25 cellular contexts compared by ENCODE assay signal in genomic region chr9:10875752-10876151, GRCh38.
A peak's percentile ranks its signal among the peaks of the same experiment; 100 is the strongest.
DNase-seq lines count a peak whose midpoint lies in the region; ATAC-seq lines count a peak whose summit lies in the region.
"Had no signal": no experiment of that assay in that cellular context is flagged by ENCODE, and none has a peak within 500 bp of the region (broad histone marks: within the 10 kb centered on the region; RNA-seq: fewer than 3 reads in every experiment).

No MANE protein-coding gene starts in this region.

- H3K4me3 ChIP-seq in CD8-positive, alpha-beta memory T cell (ENCODE audit: low read length) = no peak overlapping the region
- H3K4me3 ChIP-seq: prostate gland, SJSA1, testis had no signal

- no peaks in the 10 kb centered on the region for H3K4me1 ChIP-seq in CD8-positive, alpha-beta memory T cell (ENCODE audit: insufficient read depth, low read length)
- H3K4me1 ChIP-seq: foreskin keratinocyte, prostate gland, SJSA1, testis had no signal

- POLR2A ChIA-PET in CD8-positive, alpha-beta memory T cell (lab: Charles Lee) = no interaction called here

- H3K36me3 ChIP-seq in CD8-positive, alpha-beta memory T cell (ENCODE audit: insufficient read depth, low read length) = no peaks in the 10 kb centered on the region
- H3K36me3 ChIP-seq: prostate gland, SJSA1 had no signal

- no peaks in the 10 kb centered on the region for H3K4me1 Mint-ChIP-seq in CD8-positive, alpha-beta memory T cell
- H3K4me1 Mint-ChIP-seq: stimulated activated effector memory CD8-positive, alpha-beta T cell treated with anti-CD3 and anti-CD28 coated beads, Interleukin-12 subunit alpha, Interleukin-12 subunit beta, amount 100 ng/mL, for 72 hours had no signal

- H3K27ac ChIP-seq in CD8-positive, alpha-beta memory T cell (ENCODE audit: low read depth, low read length) = no peak overlapping the region
- H3K27ac ChIP-seq: foreskin keratinocyte, prostate gland, SJSA1, testis had no signal

- H3K27me3 ChIP-seq in CD8-positive, alpha-beta memory T cell (ENCODE audit: insufficient read depth, low read length, poor library complexity, severe bottlenecking) = no peaks in the 10 kb centered on the region
- H3K27me3 ChIP-seq: foreskin keratinocyte, SJSA1, testis had no signal

- H3K27ac Mint-ChIP-seq in CD8-positive, alpha-beta memory T cell = no peak overlapping the region
- H3K27ac Mint-ChIP-seq: activated naive CD4-positive, alpha-beta T cell treated with anti-CD3 and anti-CD28 coated beads, Interleukin-2, amount 50 U/mL, for 72 hours; CD4-positive, alpha-beta T cell; stimulated activated effector memory CD8-positive, alpha-beta T cell treated with anti-CD3 and anti-CD28 coated beads, Interleukin-12 subunit alpha, Interleukin-12 subunit beta, amount 100 ng/mL, for 72 hours had no signal

- H3K4me3 Mint-ChIP-seq in CD8-positive, alpha-beta memory T cell = no peak overlapping the region
- H3K4me3 Mint-ChIP-seq: CD4-positive, alpha-beta T cell; stimulated activated effector memory CD8-positive, alpha-beta T cell treated with anti-CD3 and anti-CD28 coated beads, Interleukin-12 subunit alpha, Interleukin-12 subunit beta, amount 100 ng/mL, for 72 hours had no signal

- no peaks in the 10 kb centered on the region for H3K36me3 Mint-ChIP-seq in CD8-positive, alpha-beta memory T cell
- H3K36me3 Mint-ChIP-seq: stimulated activated effector memory CD8-positive, alpha-beta T cell treated with anti-CD3 and anti-CD28 coated beads, Interleukin-12 subunit alpha, Interleukin-12 subunit beta, amount 100 ng/mL, for 72 hours had no signal

- H3K9me3 ChIP-seq in CD8-positive, alpha-beta memory T cell (ENCODE audit: low read length) = no peaks in the 10 kb centered on the region
- H3K9me3 ChIP-seq: prostate gland, SJSA1, testis had no signal

- CTCF ChIA-PET in CD8-positive, alpha-beta memory T cell (lab: Charles Lee) = no interaction called here

- ATAC-seq in HG03571 (IDR thresholded peaks at IDR 0.05; ENCODE audit: unreplicated experiment) = no peak
- ATAC-seq: activated naive CD4-positive, alpha-beta T cell treated with anti-CD3 and anti-CD28 coated beads, Interleukin-2, amount 50 U/mL, for 72 hours; foreskin keratinocyte; stimulated activated effector memory CD8-positive, alpha-beta T cell treated with anti-CD3 and anti-CD28 coated beads, Interleukin-12 subunit alpha, Interleukin-12 subunit beta, amount 100 ng/mL, for 72 hours had no signal

- DNase-seq in H4 (ENCODE audit: low spot score) (peak; percentile 2), RPMI7951 (ENCODE audit: low read depth) (peak; percentile 28), dermis blood vessel endothelial cell (peak; percentile 68), kidney tubule cell (ENCODE audit: low spot score) (peak; percentile 56), NCI-H1105 treated with DMSO at 0.1 percent for 48 hours (lab: John Stamatoyannopoulos, UW) (no peak), cortex of kidney (lab: John Stamatoyannopoulos, UW) (no peak)
- DNase-seq in CD8-positive, alpha-beta memory T cell = no peak
- DNase-seq: activated CD4-positive, alpha-beta T cell treated with anti-CD3 and anti-CD28 coated beads for 48 hours; CD4-positive, alpha-beta T cell; DMS 273 treated with DMSO at 0.1 percent for 48 hours; GDM1; HCEC 1CT; hypothalamus; KG1; NCI-H1694; NCI-H774; stimulated activated CD4-positive, alpha-beta T cell treated with anti-CD3 and anti-CD28 coated beads, Interleukin-1b, Interleukin-23, amount 100 ng/mL, for 48 hours; T-helper 2 cell; testis had no signal

- peaks cover 12 to 36% (median 19%) of the 10 kb centered on the region in 5 donors for H3K9me3 Mint-ChIP-seq in CD8-positive, alpha-beta memory T cell

- H3K27me3 Mint-ChIP-seq in CD8-positive, alpha-beta memory T cell = no peaks in the 10 kb centered on the region
- H3K27me3 Mint-ChIP-seq: CD4-positive, alpha-beta T cell had no signal

Comparison
In these comparisons a context has a peak if more than half of its experiments do, and no peak if none do; other contexts are left out.
1. DNase-seq: peak in H4 (single experiment), RPMI7951 (single experiment), dermis blood vessel endothelial cell (single experiment) and kidney tubule cell (single experiment); none in NCI-H1105 treated with DMSO at 0.1 percent for 48 hours (single experiment), cortex of kidney (single experiment) and CD8-positive, alpha-beta memory T cell (0 of 5).